19 cellular contexts compared by ENCODE assay signal in the genomic region with DNA sequence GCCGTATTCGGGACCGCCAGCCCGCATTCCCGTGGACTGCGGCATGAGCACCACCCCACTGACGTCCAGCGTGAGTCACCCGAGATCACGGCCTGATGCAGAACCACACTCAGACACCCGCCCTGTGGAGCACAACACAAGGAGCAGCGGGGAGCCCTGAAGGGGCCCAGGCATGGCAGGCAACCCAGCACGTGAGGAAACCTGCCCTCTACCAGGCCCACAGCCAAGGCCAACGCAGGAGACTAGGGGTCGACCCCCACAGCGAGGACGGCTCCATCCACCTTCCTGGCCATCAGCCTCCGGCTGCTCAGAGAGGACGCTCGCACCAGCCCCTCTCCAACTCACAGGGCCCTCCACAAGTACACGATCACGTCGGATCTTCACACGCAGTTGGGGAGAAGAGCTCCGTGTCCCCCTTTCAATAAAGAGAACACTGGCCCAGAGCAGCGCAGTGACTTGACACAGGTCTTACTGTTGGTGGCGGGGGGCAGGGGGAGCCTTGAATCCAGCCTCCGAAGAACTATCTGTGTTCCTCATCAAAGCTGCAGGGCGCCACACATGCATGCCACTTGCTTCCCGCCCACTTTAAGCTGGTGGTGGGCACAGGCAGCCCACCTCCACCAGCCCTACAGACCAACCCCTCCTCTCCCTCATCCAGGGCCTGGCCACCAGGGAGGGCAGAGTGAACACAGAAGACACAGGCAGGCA.
"Had no signal": no experiment of that assay in that cellular context is flagged by ENCODE, and none has a peak within 500 bp of the region (broad histone marks: within the 10 kb centered on the region; RNA-seq: fewer than 3 reads in every experiment).

No MANE protein-coding gene starts in this region.

- H3K9me3 ChIP-seq: ascending aorta, tibial artery, uterus had no signal

- H3K27ac ChIP-seq: ascending aorta, coronary artery, tibial artery, uterus had no signal

- H3K27ac Mint-ChIP-seq: T-helper 1 cell treated with Interleukin-12 subunit alpha and Interleukin-12 subunit beta and Interleukin-4 antibody, amounts not matched to agents 30 μg/mL and 1 μg/mL, for 36 hours had no signal

- DNase-seq: activated CD4-positive, CD25-positive, alpha-beta regulatory T cell treated with anti-CD3 and anti-CD28 coated beads, Interleukin-2, amount 50 U/mL, for 72 hours; activated gamma-delta T cell; head of caudate nucleus; mesendoderm; naive thymus-derived CD8-positive, alpha-beta T cell; nucleus accumbens; retina; stimulated activated CD4-positive, alpha-beta T cell treated with anti-CD3 and anti-CD28 coated beads, Interleukin-12 subunit alpha, Interleukin-12 subunit beta, amount 100 ng/mL, for 4 hours; stimulated activated CD4-positive, alpha-beta T cell treated with anti-CD3 and anti-CD28 coated beads, Interleukin-1b, Interleukin-23, amount 100 ng/mL, for 48 hours; stimulated activated CD8-positive, alpha-beta memory T cell treated with anti-CD3 and anti-CD28 coated beads, Interleukin-4, amount 100 ng/mL, for 48 hours; stimulated activated naive CD4-positive, alpha-beta T cell treated with Interleukin-2 at 50 U/mL for 16 hours; substantia nigra; tibial artery; uterus had no signal

- H3K4me1 ChIP-seq: ascending aorta, uterus had no signal

- ATAC-seq: naive thymus-derived CD8-positive, alpha-beta T cell had no signal

- H3K9me3 Mint-ChIP-seq: activated naive CD4-positive, alpha-beta T cell treated with anti-CD3 and anti-CD28 coated beads, Interleukin-2, amount 50 U/mL, for 24 hours; central memory CD8-positive, alpha-beta T cell; naive thymus-derived CD8-positive, alpha-beta T cell; T-helper 1 cell treated with Interleukin-12 subunit alpha and Interleukin-12 subunit beta and Interleukin-4 antibody, amounts not matched to agents 30 μg/mL and 1 μg/mL, for 36 hours had no signal

- H3K27me3 Mint-ChIP-seq: activated naive CD4-positive, alpha-beta T cell treated with anti-CD3 and anti-CD28 coated beads, Interleukin-2, amount 50 U/mL, for 24 hours; central memory CD8-positive, alpha-beta T cell; naive thymus-derived CD8-positive, alpha-beta T cell had no signal

- H3K4me3 ChIP-seq: ascending aorta, coronary artery, tibial artery, uterus had no signal

- H3K4me3 Mint-ChIP-seq: activated naive CD4-positive, alpha-beta T cell treated with anti-CD3 and anti-CD28 coated beads, Interleukin-2, amount 50 U/mL, for 24 hours; central memory CD8-positive, alpha-beta T cell; naive thymus-derived CD8-positive, alpha-beta T cell; T-helper 1 cell treated with Interleukin-12 subunit alpha and Interleukin-12 subunit beta and Interleukin-4 antibody, amounts not matched to agents 30 μg/mL and 1 μg/mL, for 36 hours had no signal

- H3K27me3 ChIP-seq: ascending aorta, tibial artery, uterus had no signal

- H3K36me3 ChIP-seq: uterus had no signal

- H3K4me1 Mint-ChIP-seq: activated naive CD4-positive, alpha-beta T cell treated with anti-CD3 and anti-CD28 coated beads, Interleukin-2, amount 50 U/mL, for 24 hours had no signal
